ENCODE assay signal across 1 cellular context in genomic region chr16:85460983-85461813, GRCh38.
TF ChIP-seq lines count a peak whose summit lies in the region.

No MANE protein-coding gene starts in this region.

TF ChIP-seq in HEK293, 187 proteins besides CTCF, POLR2A, EP300 and RAD21 (continued from another document):
- TF ChIP-seq BCL6B (tag by site-specific recombination; IDR thresholded peaks at IDR 0.05) (no peak), SCRT1 (tag by site-specific recombination; IDR thresholded peaks at IDR 0.05; ENCODE audit: borderline replicate concordance) (no peak), ATF2 (tag by site-specific recombination; IDR thresholded peaks at IDR 0.05; ENCODE audit: low read depth) (peak; percentile 89), IKZF3 (tag by site-specific recombination; IDR thresholded peaks at IDR 0.05) (no peak), ZNF629 (tag by site-specific recombination; IDR thresholded peaks at IDR 0.05) (peak; percentile 87), ZFP3 (tag by site-specific recombination; IDR thresholded peaks at IDR 0.05; ENCODE audit: low read depth) (no peak), YY1 (tag by site-specific recombination; IDR thresholded peaks at IDR 0.05) (no peak), ZNF280C (tag by site-specific recombination; IDR thresholded peaks at IDR 0.05) (no peak), ZNF423 (tag by site-specific recombination; IDR thresholded peaks at IDR 0.05) (peak; percentile 30; the same call in 1 of the 2 replicates)
